8 cellular contexts compared by ENCODE assay signal in the genomic region with DNA sequence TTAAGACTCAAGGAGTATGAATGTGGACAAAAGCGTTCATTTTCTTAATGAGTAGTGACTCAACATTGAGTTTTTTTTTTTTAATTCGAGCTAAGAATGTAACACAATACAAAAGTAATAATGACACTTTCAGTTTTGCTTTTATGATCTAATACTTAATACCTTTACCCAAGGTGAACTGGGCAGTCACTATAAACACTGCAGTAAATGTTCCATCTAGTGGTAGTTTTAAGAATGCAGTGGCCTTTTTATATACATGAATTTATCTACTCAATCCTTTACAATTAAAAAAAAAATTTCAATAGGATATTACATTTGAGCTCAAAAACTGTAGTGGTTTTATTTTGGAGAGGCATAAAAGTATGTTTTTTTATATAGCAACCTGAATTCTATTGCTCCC. TPM values are rescaled to one million over a fixed set of nuclear protein-coding genes. Genes with fewer than 3 reads are reported as not detected.
DNase-seq lines count a peak whose midpoint lies in the region; ATAC-seq lines count a peak whose summit lies in the region.

No MANE protein-coding gene starts in this region.

- H3K4me1 Mint-ChIP-seq in effector memory CD8-positive, alpha-beta T cell (ENCODE audit: low read depth in 2 of 2): peaks cover 9% of the 10 kb centered on the region in 2 donors

- peak overlapping the region; percentile 79 to 84 for H3K27ac Mint-ChIP-seq in effector memory CD8-positive, alpha-beta T cell

- peak; percentile 52 for ATAC-seq in GM19023 (IDR thresholded peaks at IDR 0.05; ENCODE audit: unreplicated experiment)
- ATAC-seq in effector memory CD8-positive, alpha-beta T cell (replicated peaks): peak; percentile 95
- ATAC-seq in GM21515 (IDR thresholded peaks at IDR 0.05; ENCODE audit: unreplicated experiment): no peak
- ATAC-seq in sciatic nerve: no peak

- intact Hi-C loops in sciatic nerve (cut with DNase I): no loop called here

- H3K27me3 Mint-ChIP-seq in effector memory CD8-positive, alpha-beta T cell: no peaks in the 10 kb centered on the region

- in situ Hi-C loops in Caki2 (cut with HindIII; ENCODE audit: low pct_unique_long_range_greater_than_20kb, low sequenced_read_pairs): no loop called here

- peak overlapping the region; percentile 56 to 63 for H3K4me3 Mint-ChIP-seq in effector memory CD8-positive, alpha-beta T cell

- peak; percentile 19 for DNase-seq in Caki2 (ENCODE audit: low read depth)
- peak; percentile 7 to 47 for DNase-seq in NCI-H526 (lab: John Stamatoyannopoulos, UW)
- no peak for DNase-seq in effector memory CD8-positive, alpha-beta T cell
- peak; percentile 36 for DNase-seq in renal cortical epithelial cell (ENCODE audit: low read depth)
- DNase-seq in sciatic nerve (ENCODE audit: low spot score): no peak
- no peak for DNase-seq in dedifferentiated amniotic fluid mesenchymal stem cell (ENCODE audit: extremely low spot score)

- peaks cover 8% of the 10 kb centered on the region for H3K36me3 Mint-ChIP-seq in effector memory CD8-positive, alpha-beta T cell (ENCODE audit: insufficient read depth)

- no peaks in the 10 kb centered on the region for H3K9me3 Mint-ChIP-seq in effector memory CD8-positive, alpha-beta T cell

RNA-seq across cellular contexts. Expression of gene PDK3, which starts 33.9 kb away (rescaled TPM):
- 19.3 and 21.1 TPM in 2 replicates for total RNA-seq in Caki2 (2014; rRNA removed; shearing (Covaris generic); ENCODE audit: low replicate concordance)
- 11.6 and 20.4 TPM in 2 replicates for total RNA-seq in renal cortical epithelial cell
- total RNA-seq in sciatic nerve: 18.7 TPM

Comparison
In these comparisons a context has a peak if more than half of its experiments do, and no peak if none do; other contexts are left out.
1. DNase-seq: peak in Caki2 (single experiment), NCI-H526 (2 of 2) and renal cortical epithelial cell (single experiment); none in effector memory CD8-positive, alpha-beta T cell (0 of 3), sciatic nerve (single experiment) and dedifferentiated amniotic fluid mesenchymal stem cell (single experiment).
2. ATAC-seq: peak in GM19023 (single experiment) and effector memory CD8-positive, alpha-beta T cell (single experiment); none in GM21515 (single experiment) and sciatic nerve (single experiment).